Comparison of ENCODE assay signal across 1 cellular context in genomic region chr7:26843696-26844095, GRCh38.
TF ChIP-seq lines count a peak whose summit lies in the region.

No MANE protein-coding gene starts in this region.

TF ChIP-seq in WTC11, 78 proteins besides CTCF, POLR2A, EP300 and RAD21 (continued from another document):
- TF ChIP-seq ARID4B (CRISPR knock-in tag; IDR thresholded peaks at IDR 0.05; ENCODE audit: borderline replicate concordance): no peak
- no peak for TF ChIP-seq E2F4 (CRISPR knock-in tag; IDR thresholded peaks at IDR 0.05; ENCODE audit: borderline replicate concordance, low read depth)
- TF ChIP-seq NR2C2 (CRISPR knock-in tag; IDR thresholded peaks at IDR 0.05): no peak
TF ChIP-seq in WTC11: peak in this region for 0.
